In the genomic region with DNA sequence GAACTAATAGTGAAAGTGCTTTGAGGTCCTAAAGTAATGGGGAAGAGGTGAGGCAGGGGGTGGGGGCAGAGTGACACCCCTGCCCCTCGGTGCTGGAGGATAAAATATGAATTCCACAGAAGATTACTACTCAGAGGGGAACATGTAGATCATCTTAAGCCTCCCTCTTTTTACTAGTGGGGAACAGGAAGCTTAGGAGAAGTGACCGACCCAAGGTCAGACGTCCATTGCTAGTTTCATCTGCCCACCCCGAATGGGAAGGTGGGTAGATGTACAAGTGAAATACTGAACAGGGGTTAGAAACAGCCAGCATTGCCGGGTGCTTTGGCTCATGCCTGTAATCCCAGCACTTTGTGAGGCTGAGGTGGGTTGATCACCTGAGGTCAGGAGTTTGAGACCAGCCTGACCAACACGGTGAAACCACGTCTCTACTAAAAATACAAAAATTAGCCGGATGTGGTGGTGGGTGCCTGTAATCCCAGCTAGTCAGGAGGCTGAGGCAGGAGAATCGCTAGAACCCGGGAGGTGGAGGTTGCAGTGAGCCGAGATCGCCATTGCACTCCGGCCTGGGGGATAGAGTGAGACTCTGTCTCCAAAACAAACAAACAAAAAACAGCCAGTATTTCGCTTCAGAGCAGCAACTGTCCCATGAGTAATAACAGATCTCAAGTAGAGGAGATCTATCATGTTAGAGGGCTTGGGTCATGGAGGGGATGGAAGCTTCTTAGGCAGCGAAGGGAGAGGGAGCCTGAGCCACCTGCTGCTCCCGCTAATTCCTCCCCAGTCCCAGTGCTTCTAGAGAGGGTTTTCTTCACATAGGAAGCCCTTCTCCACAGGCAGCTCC, we compare ENCODE assay signal across 8 cellular contexts. TPM values are rescaled to one million over a fixed set of nuclear protein-coding genes. Genes with fewer than 3 reads are reported as not detected.
A peak's percentile ranks its signal among the peaks of the same experiment; 100 is the strongest.
DNase-seq lines count a peak whose midpoint lies in the region; TF ChIP-seq lines count a peak whose summit lies in the region.

No MANE protein-coding gene starts in this region.

- H3K4me2 ChIP-seq in fibroblast of lung (ENCODE audit: extremely low read depth, insufficient read depth, low read length) = peak overlapping the region; percentile 71

- intact Hi-C loops in sigmoid colon (cut with DNase I) = loop anchor here (5.0 kb wide), 1 partner anchor 241 kb away; no protein-coding TSS in a partner anchor

- no peaks in the 10 kb centered on the region for H3K9me3 ChIP-seq in ES-I3 (ENCODE audit: control insufficient read depth, insufficient read depth, low read length)
- H3K9me3 ChIP-seq in SJSA1 (replicated peaks) = no peaks in the 10 kb centered on the region
- H3K9me3 ChIP-seq in fibroblast of lung (ENCODE audit: control insufficient read depth, insufficient read depth, low read depth, low read length) = no peaks in the 10 kb centered on the region
- no peaks in the 10 kb centered on the region for H3K9me3 ChIP-seq in sigmoid colon

- no peak for TF ChIP-seq POLR2A in sigmoid colon (IDR thresholded peaks at IDR 0.05)

- H3K36me3 ChIP-seq in ES-I3 (ENCODE audit: insufficient read depth, low read length) = no peaks in the 10 kb centered on the region
- peaks cover 21% of the 10 kb centered on the region for H3K36me3 ChIP-seq in SJSA1
- H3K36me3 ChIP-seq in fibroblast of lung (ENCODE audit: control insufficient read depth, insufficient read depth, low read length) = peaks cover 9% of the 10 kb centered on the region
- peaks cover 4 to 8% (median 7%) of the 10 kb centered on the region in 4 donors for H3K36me3 ChIP-seq in sigmoid colon

- H2AFZ ChIP-seq in fibroblast of lung (ENCODE audit: low read length) = no peak overlapping the region

- TF ChIP-seq CTCF in fibroblast of lung (conservative IDR thresholded peaks at IDR 0.05 in 1 of 2, IDR thresholded peaks at IDR 0.05 in 1 of 2; ENCODE audit: low read depth in 1 of 2, low read length in 2 of 2) (no peak), sigmoid colon (IDR thresholded peaks at IDR 0.05) (no peak)

- H3K9ac ChIP-seq in ES-I3 (ENCODE audit: low read depth, low read length) = peak overlapping the region; percentile 45; the same call in 1 of the 2 replicates
- no peak overlapping the region for H3K9ac ChIP-seq in fibroblast of lung (ENCODE audit: insufficient read depth, low read length)

- H3K27me3 ChIP-seq in SJSA1 (replicated peaks) (no peaks in the 10 kb centered on the region), fibroblast of lung (ENCODE audit: control insufficient read depth, insufficient read depth, low read length) (no peaks in the 10 kb centered on the region), sigmoid colon (no peaks in the 10 kb centered on the region)

- DNase-seq in SJSA1 (ENCODE audit: low read depth in 1 of 2, low spot score in 2 of 2) (no peak), fibroblast of lung (ENCODE audit: low read depth in 2 of 2) (no peak), sigmoid colon (peak; percentile 64), H4 (ENCODE audit: low spot score) (no peak), NCI-H510A treated with DMSO at 0.1 percent for 48 hours (lab: John Stamatoyannopoulos, UW) (no peak), NCI-H2227 (lab: John Stamatoyannopoulos, UW; ENCODE audit: unreplicated experiment) (no peak), NCI-H524 treated with DMSO at 0.1 percent for 48 hours (lab: John Stamatoyannopoulos, UW) (no peak)

- TF ChIP-seq EP300 in sigmoid colon (IDR thresholded peaks at IDR 0.05) = no peak

- no peaks in the 10 kb centered on the region for H4K20me1 ChIP-seq in fibroblast of lung (ENCODE audit: control insufficient read depth, extremely low read depth, insufficient read depth, low read length)

- H3K79me2 ChIP-seq in fibroblast of lung (ENCODE audit: control insufficient read depth, insufficient read depth, low read length) = peaks cover 31% of the 10 kb centered on the region

- peaks cover 31% of the 10 kb centered on the region for H3K4me1 ChIP-seq in ES-I3 (ENCODE audit: insufficient read depth, low read length)
- H3K4me1 ChIP-seq in SJSA1 (replicated peaks) = peaks cover 29% of the 10 kb centered on the region
- peaks cover 24% of the 10 kb centered on the region for H3K4me1 ChIP-seq in fibroblast of lung (ENCODE audit: control insufficient read depth, extremely low read depth, insufficient read depth, low read length)
- peaks cover 0 to 81% (median 79%) of the 10 kb centered on the region in 4 donors for H3K4me1 ChIP-seq in sigmoid colon

- H3K27ac ChIP-seq in SJSA1 = peak overlapping the region; percentile 80
- peak overlapping the region; percentile 91 for H3K27ac ChIP-seq in fibroblast of lung (ENCODE audit: insufficient read depth, low read length)
- peak overlapping the region; percentile 97 to 100 (median 98) for H3K27ac ChIP-seq in sigmoid colon

- H3K4me3 ChIP-seq in SJSA1 (peak overlapping the region; percentile 50), fibroblast of lung (replicated peaks in 1 of 4; ENCODE audit: control extremely low read depth in 1 of 4, insufficient read depth in 1 of 4, low read depth in 3 of 4, low read length in 4 of 4) (peak overlapping the region in 2 of 4 experiments; percentile 59 to 100), sigmoid colon (peak overlapping the region in 2 of 4 donors; percentile 85 to 96)

- 71 to 77% methylated on average over 16 of the region's 16 CpGs for WGBS in sigmoid colon, 2 donors

RNA-seq across cellular contexts. Expression of a gene that starts 1.2 kb away (rescaled TPM):
- 1.0 and 1.8 TPM in 2 replicates for total RNA-seq in SJSA1 (2014; rRNA removed; shearing (Covaris generic))
- 1.8 and 5.3 TPM in 2 replicates for total RNA-seq in fibroblast of lung
- 3.3 and 4.0 TPM in 2 replicates for polyA plus RNA-seq in fibroblast of lung
- polyA plus RNA-seq in fibroblast of lung (2012) = 9.4 and 10.7 TPM in 2 replicates
- polyA minus RNA-seq in fibroblast of lung (ENCODE audit: low replicate concordance) = 21.2 and 35.6 TPM in 2 replicates
- 10 to 100 TPM in 3 of 4 donors, 1 to 10 TPM in 1; 4.1 to 12.8 (median 11.9) TPM for total RNA-seq in sigmoid colon
- 10 to 100 TPM in 1 of 3 donors, 1 to 10 TPM in 2; 4.4 to 11.4 (median 8.1) TPM for polyA plus RNA-seq in sigmoid colon
- 0.39 and 2.2 TPM in 2 replicates for total RNA-seq in H4 (2014; rRNA removed; shearing (Covaris generic))

RNA-seq across cellular contexts. Expression of a gene that starts 20.2 kb away (rescaled TPM):
- 41.7 and 49.4 TPM in 2 replicates for total RNA-seq in SJSA1 (2014; rRNA removed; shearing (Covaris generic))
- total RNA-seq in fibroblast of lung (43.9 and 52.4 TPM in 2 replicates), sigmoid colon (10 to 100 TPM; 52.3 to 92.2 (median 58.0) TPM)
- polyA plus RNA-seq in fibroblast of lung (65.6 and 86.3 TPM in 2 replicates), sigmoid colon (10 to 100 TPM; 29.4 to 63.5 (median 34.0) TPM)
- polyA plus RNA-seq in fibroblast of lung (2012) = 44.7 and 60.6 TPM in 2 replicates
- polyA minus RNA-seq in fibroblast of lung (ENCODE audit: low replicate concordance) = 8.0 and 11.3 TPM in 2 replicates
- 38.4 and 39.1 TPM in 2 replicates for total RNA-seq in H4 (2014; rRNA removed; shearing (Covaris generic))

RNA-seq across cellular contexts. Expression of a gene that starts 38.7 kb away (rescaled TPM):
- 40.0 and 41.4 TPM in 2 replicates for total RNA-seq in SJSA1 (2014; rRNA removed; shearing (Covaris generic))
- total RNA-seq in fibroblast of lung (24.9 and 26.8 TPM in 2 replicates), sigmoid colon (10 to 100 TPM; 60.2 to 94.4 (median 70.7) TPM)
- polyA plus RNA-seq in fibroblast of lung (38.8 and 45.7 TPM in 2 replicates), sigmoid colon (10 to 100 TPM; 22.4 to 42.3 (median 24.0) TPM)
- 37.0 and 38.7 TPM in 2 replicates for polyA plus RNA-seq in fibroblast of lung (2012)
- polyA minus RNA-seq in fibroblast of lung (ENCODE audit: low replicate concordance) = 48.8 and 56.0 TPM in 2 replicates
- 19.5 and 19.9 TPM in 2 replicates for total RNA-seq in H4 (2014; rRNA removed; shearing (Covaris generic))

RNA-seq across cellular contexts. Expression of a gene that starts 38.8 kb away (rescaled TPM):
- total RNA-seq in SJSA1 (2014; rRNA removed; shearing (Covaris generic)) = 14.0 and 14.4 TPM in 2 replicates
- 49.8 and 52.8 TPM in 2 replicates for total RNA-seq in fibroblast of lung
- polyA plus RNA-seq in fibroblast of lung = 27.2 and 30.8 TPM in 2 replicates
- polyA plus RNA-seq in fibroblast of lung (2012) = 34.3 and 34.9 TPM in 2 replicates
- polyA minus RNA-seq in fibroblast of lung (ENCODE audit: low replicate concordance) = 43.5 and 67.0 TPM in 2 replicates
- total RNA-seq in sigmoid colon = 10 to 100 TPM; 78.8 to 86.1 (median 83.8) TPM
- polyA plus RNA-seq in sigmoid colon = 10 to 100 TPM; 25.4 to 35.4 (median 25.8) TPM
- total RNA-seq in H4 (2014; rRNA removed; shearing (Covaris generic)) = 13.6 and 16.6 TPM in 2 replicates

RNA-seq across cellular contexts. Expression of a gene that starts 47.4 kb away (rescaled TPM):
- 40.1 and 46.3 TPM in 2 replicates for total RNA-seq in SJSA1 (2014; rRNA removed; shearing (Covaris generic))
- total RNA-seq in fibroblast of lung = 25.1 and 31.1 TPM in 2 replicates
- polyA plus RNA-seq in fibroblast of lung = 42.7 and 66.7 TPM in 2 replicates
- polyA plus RNA-seq in fibroblast of lung (2012) = 32.7 and 46.9 TPM in 2 replicates
- polyA minus RNA-seq in fibroblast of lung (ENCODE audit: low replicate concordance) = 122 and 302 TPM in 2 replicates
- 10 to 100 TPM; 27.3 to 64.8 (median 31.7) TPM for total RNA-seq in sigmoid colon
- 10 to 100 TPM; 19.2 to 83.0 (median 29.1) TPM for polyA plus RNA-seq in sigmoid colon
- total RNA-seq in H4 (2014; rRNA removed; shearing (Covaris generic)) = 33.9 and 44.5 TPM in 2 replicates
